ENCODE assay signal across 10 cellular contexts in genomic region chr2:172196768-172197322, GRCh38.
DNase-seq lines count a peak whose midpoint lies in the region; ATAC-seq and TF ChIP-seq lines count a peak whose summit lies in the region.
"Had no signal": no experiment of that assay in that cellular context is flagged by ENCODE, and none has a peak within 500 bp of the region (broad histone marks: within the 10 kb centered on the region; RNA-seq: fewer than 3 reads in every experiment).

No MANE protein-coding gene starts in this region.

- H3K36me3 ChIP-seq in esophagus (ENCODE audit: control insufficient read depth in 2 of 2, insufficient read depth in 2 of 2, low read length in 1 of 2) (no peaks in the 10 kb centered on the region), HAP-1 (replicated peaks) (no peaks in the 10 kb centered on the region)

- H3K27me3 ChIP-seq in esophagus (ENCODE audit: control insufficient read depth in 1 of 2, insufficient read depth in 2 of 2, low read length in 2 of 2): no peaks in the 10 kb centered on the region
- H3K27me3 ChIP-seq in HAP-1 (ENCODE audit: low read depth): no peaks in the 10 kb centered on the region

- in situ Hi-C loops in HAP-1 (cut with MboI; ENCODE audit: low sequenced_read_pairs): no loop called here

- DNase-seq in GM12865 (ENCODE audit: low read depth) (peak; percentile 24), SIG-M5 treated with dmso at 0.1 percent for 504 hours (lab: John Stamatoyannopoulos, UW; ENCODE audit: unreplicated experiment) (peak; percentile 91), HAP-1 (ENCODE audit: low spot score in 2 of 2) (no peak), NCI-H1436 (lab: John Stamatoyannopoulos, UW) (no peak), cerebellar cortex (ENCODE audit: low spot score) (no peak)
- peak; percentile 53 for DNase-seq in stimulated activated CD4-positive, alpha-beta T cell treated with anti-CD3 and anti-CD28 coated beads, Interleukin-4, amount 100 ng/mL, for 24 hours
- DNase-seq: activated naive CD8-positive, alpha-beta T cell treated with anti-CD3 and anti-CD28 coated beads, Interleukin-2, amount 10 ng/mL, durations not matched to agents 7 days and 5 days had no signal

- peaks cover 0 to 5% of the 10 kb centered on the region in 2 donors for H3K9me3 ChIP-seq in esophagus (ENCODE audit: control insufficient read depth in 2 of 2, insufficient read depth in 1 of 2, low read depth in 1 of 2, low read length in 1 of 2)
- peaks cover 17% of the 10 kb centered on the region for H3K9me3 ChIP-seq in HAP-1

- peaks cover 0 to 4% of the 10 kb centered on the region in 2 donors for H3K4me1 ChIP-seq in esophagus (ENCODE audit: control insufficient read depth in 2 of 2, insufficient read depth in 2 of 2, low read length in 1 of 2)
- H3K4me1 ChIP-seq in HAP-1: no peaks in the 10 kb centered on the region

- 37 to 42% methylated on average over 16 of the region's 16 CpGs for WGBS in esophagus, 2 donors

- no peak overlapping the region for H3K4me3 ChIP-seq in GM12865 (ENCODE audit: low read depth, low read length)
- no peak overlapping the region for H3K4me3 ChIP-seq in esophagus (ENCODE audit: low read depth in 1 of 2, low read length in 2 of 2)
- H3K4me3 ChIP-seq in HAP-1: no peak overlapping the region
- H3K4me3 ChIP-seq: GM12878 had no signal

- ATAC-seq in GM19452 (IDR thresholded peaks at IDR 0.05; ENCODE audit: unreplicated experiment): no peak
- ATAC-seq: GM12878 had no signal

- peak overlapping the region; percentile 72 to 82 for H3K27ac ChIP-seq in esophagus (ENCODE audit: low read depth in 2 of 2, low read length in 1 of 2)

- no peak for TF ChIP-seq CTCF in GM12865 (IDR thresholded peaks at IDR 0.05; ENCODE audit: insufficient read depth, low read depth, low read length, missing control alignments)

Comparison
In these comparisons a context has a peak if more than half of its experiments do, and no peak if none do; other contexts are left out.
1. DNase-seq: peak in GM12865 (single experiment), SIG-M5 treated with dmso at 0.1 percent for 504 hours (single experiment) and stimulated activated CD4-positive, alpha-beta T cell treated with anti-CD3 and anti-CD28 coated beads, Interleukin-4, amount 100 ng/mL, for 24 hours (single experiment); none in HAP-1 (0 of 2), NCI-H1436 (single experiment) and cerebellar cortex (single experiment).